Comparison of ENCODE assay signal across 8 cellular contexts in the genomic region with DNA sequence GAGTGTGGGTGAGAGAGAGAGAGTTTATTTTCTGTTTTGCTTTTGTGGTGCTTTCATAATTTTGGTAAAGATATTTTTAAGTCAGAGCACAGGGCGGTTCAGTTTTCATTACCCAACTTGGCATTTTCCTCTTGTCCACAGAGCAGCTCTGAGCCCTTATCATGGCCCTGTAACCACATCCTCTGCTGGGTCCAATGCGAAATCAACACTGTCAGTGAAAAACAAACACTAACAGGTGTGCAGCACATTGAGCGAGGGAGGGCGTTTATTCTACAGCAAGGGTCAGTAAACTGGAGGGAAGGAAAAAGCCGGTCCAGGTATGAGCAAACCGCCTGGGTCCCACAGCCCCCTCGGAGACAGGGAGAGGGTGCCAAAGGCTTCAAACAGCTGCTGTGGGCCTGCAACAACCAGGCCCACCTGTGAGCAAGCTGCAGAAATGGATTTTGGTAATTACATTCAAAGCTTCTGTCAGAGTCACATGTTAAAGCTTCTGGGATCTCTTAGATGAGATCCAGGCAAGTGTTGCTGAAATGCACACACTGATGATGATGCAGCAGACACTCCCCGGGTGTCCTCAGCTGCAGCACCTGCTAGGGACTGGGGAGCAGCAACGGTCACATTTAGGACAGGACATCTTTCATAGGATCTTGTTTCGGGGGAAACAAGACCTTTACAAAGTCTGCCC.
A peak's percentile ranks its signal among the peaks of the same experiment; 100 is the strongest.
DNase-seq lines count a peak whose midpoint lies in the region; ATAC-seq lines count a peak whose summit lies in the region.

No MANE protein-coding gene starts in this region.

- ATAC-seq in HG03066 (IDR thresholded peaks at IDR 0.05; ENCODE audit: low read depth, unreplicated experiment): peak; percentile 92

- in situ Hi-C loops in G401 (cut with HindIII; ENCODE audit: low sequenced_read_pairs): no loop called here

- peak; percentile 10 for DNase-seq in stimulated activated CD4-positive, alpha-beta T cell treated with anti-CD3 and anti-CD28 coated beads, Interleukin-4, amount 100 ng/mL, for 24 hours
- no peak for DNase-seq in stimulated activated CD4-positive, alpha-beta T cell treated with anti-CD3 and anti-CD28 coated beads, Interleukin-2, amount 100 ng/mL, for 48 hours
- peak; percentile 94 for DNase-seq in NCI-H510A treated with DMSO at 0.1 percent for 48 hours (lab: John Stamatoyannopoulos, UW)
- DNase-seq in astrocyte of the hippocampus (ENCODE audit: low read depth, low spot score): peak; percentile 21
- no peak for DNase-seq in COLO829 (ENCODE audit: low spot score)
- no peak for DNase-seq in G401 (ENCODE audit: low spot score)
- no peak for DNase-seq in iPS-NIHi11 (ENCODE audit: low spot score)

Comparison
In these comparisons a context has a peak if more than half of its experiments do, and no peak if none do; other contexts are left out.
1. DNase-seq: peak in stimulated activated CD4-positive, alpha-beta T cell treated with anti-CD3 and anti-CD28 coated beads, Interleukin-4, amount 100 ng/mL, for 24 hours (single experiment), NCI-H510A treated with DMSO at 0.1 percent for 48 hours (single experiment) and astrocyte of the hippocampus (single experiment); none in stimulated activated CD4-positive, alpha-beta T cell treated with anti-CD3 and anti-CD28 coated beads, Interleukin-2, amount 100 ng/mL, for 48 hours (0 of 2), COLO829 (single experiment), G401 (single experiment) and iPS-NIHi11 (single experiment).